8 cellular contexts compared by ENCODE assay signal in genomic region chr14:95515523-95516517, GRCh38. TPM values are rescaled to one million over a fixed set of nuclear protein-coding genes. Genes with fewer than 3 reads are reported as not detected.
DNase-seq lines count a peak whose midpoint lies in the region; ATAC-seq lines count a peak whose summit lies in the region.

No MANE protein-coding gene starts in this region.

- peaks cover 0 to 24% of the 10 kb centered on the region in 2 donors for H3K4me1 ChIP-seq in esophagus (ENCODE audit: control insufficient read depth in 2 of 2, insufficient read depth in 2 of 2, low read length in 1 of 2)

- H3K27me3 Mint-ChIP-seq in natural killer cell treated with Interleukin-12 subunit alpha and Interleukin-12 subunit beta and Interleukin-15 and Interleukin-18, amount 100 ng/mL, for 72 hours, result no peaks in the 10 kb centered on the region

- ATAC-seq in GM18868 (IDR thresholded peaks at IDR 0.05; ENCODE audit: unreplicated experiment), result peak; percentile 80
- ATAC-seq in HG03097 (IDR thresholded peaks at IDR 0.05; ENCODE audit: low FRiP score, unreplicated experiment), result peak; percentile 74
- peak; percentile 93 to 96 for ATAC-seq in natural killer cell treated with Interleukin-12 subunit alpha and Interleukin-12 subunit beta and Interleukin-15 and Interleukin-18, amount 100 ng/mL, for 72 hours
- peak; percentile 89 for ATAC-seq in stimulated activated naive CD8-positive, alpha-beta T cell treated with anti-CD3 and anti-CD28 coated beads, Interleukin-15, Interleukin-2, amounts not matched to agents 100 U/mL and 50 U/mL, for 24 hours

- H3K9me3 ChIP-seq in esophagus (ENCODE audit: control insufficient read depth in 2 of 2, insufficient read depth in 1 of 2, low read depth in 1 of 2, low read length in 1 of 2), result no peaks in the 10 kb centered on the region

- H3K27ac Mint-ChIP-seq in natural killer cell treated with Interleukin-12 subunit alpha and Interleukin-12 subunit beta and Interleukin-15 and Interleukin-18, amount 100 ng/mL, for 72 hours, result peak overlapping the region; percentile 59 to 83

- H3K27me3 ChIP-seq in esophagus (ENCODE audit: control insufficient read depth in 1 of 2, insufficient read depth in 2 of 2, low read length in 2 of 2), result no peaks in the 10 kb centered on the region

- no peaks in the 10 kb centered on the region for H3K36me3 Mint-ChIP-seq in natural killer cell treated with Interleukin-12 subunit alpha and Interleukin-12 subunit beta and Interleukin-15 and Interleukin-18, amount 100 ng/mL, for 72 hours

- peak; percentile 75 for DNase-seq in AG08396 (ENCODE audit: low spot score)
- DNase-seq in NCI-H526 treated with DMSO at 0.1 percent for 48 hours (lab: John Stamatoyannopoulos, UW), result peak; percentile 41
- peak; percentile 82 for DNase-seq in activated CD8-positive, alpha-beta memory T cell treated with anti-CD3 and anti-CD28 coated beads, Interleukin-2, amount 50 U/mL, for 4 hours
- DNase-seq in natural killer cell treated with Interleukin-12 subunit alpha and Interleukin-12 subunit beta and Interleukin-15 and Interleukin-18, amount 100 ng/mL, for 72 hours (ENCODE audit: low spot score), result peak; percentile 95
- DNase-seq in stimulated activated naive CD8-positive, alpha-beta T cell treated with anti-CD3 and anti-CD28 coated beads, Interleukin-15, Interleukin-2, amounts not matched to agents 100 U/mL and 50 U/mL, for 24 hours, result peak; percentile 91

- H3K4me1 Mint-ChIP-seq in natural killer cell treated with Interleukin-12 subunit alpha and Interleukin-12 subunit beta and Interleukin-15 and Interleukin-18, amount 100 ng/mL, for 72 hours (ENCODE audit: low read depth in 2 of 2), result peaks cover 49 to 53% of the 10 kb centered on the region in 2 donors

- H3K4me3 ChIP-seq in esophagus (ENCODE audit: low read depth in 1 of 2, low read length in 2 of 2), result peak overlapping the region; percentile 42 to 54

- peak overlapping the region; percentile 86 for H3K4me3 Mint-ChIP-seq in natural killer cell treated with Interleukin-12 subunit alpha and Interleukin-12 subunit beta and Interleukin-15 and Interleukin-18, amount 100 ng/mL, for 72 hours

- no peaks in the 10 kb centered on the region for H3K9me3 Mint-ChIP-seq in natural killer cell treated with Interleukin-12 subunit alpha and Interleukin-12 subunit beta and Interleukin-15 and Interleukin-18, amount 100 ng/mL, for 72 hours

- H3K36me3 ChIP-seq in esophagus (ENCODE audit: control insufficient read depth in 2 of 2, insufficient read depth in 2 of 2, low read length in 1 of 2), result no peaks in the 10 kb centered on the region

- 2 to 4% methylated on average over 48 of the region's 48 CpGs for WGBS in esophagus, 2 donors

- H3K27ac ChIP-seq in esophagus (ENCODE audit: low read depth in 2 of 2, low read length in 1 of 2), result peak overlapping the region; percentile 65 to 85

RNA-seq across cellular contexts. Expression of gene SYNE3, which starts 0.6 kb away (rescaled TPM):
- under 1 TPM; 0.48 to 0.73 TPM for polyA plus RNA-seq in esophagus
- total RNA-seq in natural killer cell treated with Interleukin-12 subunit alpha and Interleukin-12 subunit beta and Interleukin-15 and Interleukin-18, amount 100 ng/mL, for 72 hours, result 10 to 100 TPM; 46.9 to 62.4 TPM

RNA-seq across cellular contexts. Expression of gene GLRX5, which starts 19.0 kb away (rescaled TPM):
- 10 to 100 TPM; 24.2 to 28.3 TPM for polyA plus RNA-seq in esophagus
- total RNA-seq in natural killer cell treated with Interleukin-12 subunit alpha and Interleukin-12 subunit beta and Interleukin-15 and Interleukin-18, amount 100 ng/mL, for 72 hours, result 10 to 100 TPM; 35.5 to 36.1 TPM

Comparison
In these comparisons a context has a peak if more than half of its experiments do, and no peak if none do; other contexts are left out.
1. Peak in every context shown above with its lines: DNase-seq, ATAC-seq, H3K4me3 ChIP-seq and H3K27ac ChIP-seq.
2. DNase-seq: peak in every context shown above with its lines; median percentile 95 in natural killer cell treated with Interleukin-12 subunit alpha and Interleukin-12 subunit beta and Interleukin-15 and Interleukin-18, amount 100 ng/mL, for 72 hours; 91 in stimulated activated naive CD8-positive, alpha-beta T cell treated with anti-CD3 and anti-CD28 coated beads, Interleukin-15, Interleukin-2, amounts not matched to agents 100 U/mL and 50 U/mL, for 24 hours; 82 in activated CD8-positive, alpha-beta memory T cell treated with anti-CD3 and anti-CD28 coated beads, Interleukin-2, amount 50 U/mL, for 4 hours; 75 in AG08396; 41 in NCI-H526 treated with DMSO at 0.1 percent for 48 hours.